ENCODE assay signal across 30 cellular contexts in the genomic region with DNA sequence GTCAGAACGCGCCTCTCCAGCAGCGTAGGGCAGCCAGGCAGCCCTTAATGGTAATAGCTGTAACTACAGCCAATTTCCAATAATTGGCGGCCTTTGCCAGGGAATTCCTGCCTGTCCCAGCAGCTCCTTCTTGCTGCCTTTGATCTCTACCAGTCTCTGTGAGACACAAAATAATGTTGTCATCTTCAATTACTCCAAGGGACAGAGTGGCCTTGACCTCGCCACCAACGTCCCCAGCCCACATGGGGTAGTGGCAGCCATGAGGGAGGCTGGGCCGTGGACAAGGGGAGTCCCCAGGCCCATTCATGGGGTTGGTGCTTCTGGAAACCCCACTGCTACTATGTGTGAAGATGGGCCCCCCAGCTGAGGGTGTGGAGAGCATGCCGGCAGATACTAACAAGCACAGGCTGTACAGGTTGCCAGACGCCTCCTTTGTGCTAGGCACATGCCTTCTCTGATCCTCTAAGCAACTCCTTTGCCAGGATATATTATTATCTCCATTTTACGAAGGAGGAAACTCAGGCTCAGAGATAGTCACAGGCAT.
"Had no signal": no experiment of that assay in that cellular context is flagged by ENCODE, and none has a peak within 500 bp of the region (broad histone marks: within the 10 kb centered on the region; RNA-seq: fewer than 3 reads in every experiment).

No MANE protein-coding gene starts in this region.

- H3K4me1 ChIP-seq: ascending aorta, SJSA1 had no signal

- H3K9me3 ChIP-seq: ascending aorta, Peyer's patch, SJSA1, SK-N-SH had no signal

- H3K4me3 ChIP-seq: ascending aorta, K562, Peyer's patch, SJSA1 had no signal

- H3K9ac ChIP-seq: SK-N-SH had no signal

- H3K36me3 ChIP-seq: ascending aorta, Peyer's patch, SJSA1 had no signal

- H3K27ac ChIP-seq: ascending aorta, Peyer's patch, SJSA1 had no signal

- ATAC-seq: activated CD8-positive, alpha-beta T cell treated with anti-CD3 and anti-CD28 coated beads for 36 hours; activated T-cell treated with anti-CD3 and anti-CD28 coated beads, Interleukin-2, amount 50 U/mL, for 72 hours; activated T-helper 17 cell treated with anti-CD3 and anti-CD28 coated beads, Interleukin-2, amount 50 U/mL, for 72 hours; K562; PC-3 had no signal

- H3K36me3 Mint-ChIP-seq: activated naive CD4-positive, alpha-beta T cell treated with anti-CD3 and anti-CD28 coated beads, Interleukin-2, amount 50 U/mL, for 24 hours; activated naive CD8-positive, alpha-beta T cell treated with anti-CD3 and anti-CD28 coated beads, Interleukin-2, amount 10 ng/mL, durations not matched to agents 7 days and 5 days had no signal

- H3K27ac Mint-ChIP-seq: activated CD4-positive, alpha-beta T cell treated with anti-CD3 and anti-CD28 coated beads, Interleukin-2, amount 10 ng/mL, durations not matched to agents 24 days and 14 days; activated CD8-positive, alpha-beta T cell treated with anti-CD3 and anti-CD28 coated beads for 36 hours; activated naive CD4-positive, alpha-beta T cell treated with anti-CD3 and anti-CD28 coated beads, Interleukin-2, amount 50 U/mL, for 24 hours; activated naive CD8-positive, alpha-beta T cell treated with anti-CD3 and anti-CD28 coated beads, Interleukin-2, amount 10 ng/mL, durations not matched to agents 7 days and 5 days; activated T-cell treated with anti-CD3 and anti-CD28 coated beads, Interleukin-2, amount 50 U/mL, for 72 hours; activated T-helper 17 cell treated with anti-CD3 and anti-CD28 coated beads, Interleukin-2, amount 50 U/mL, for 72 hours; T-helper 1 cell treated with Interleukin-12 subunit alpha and Interleukin-12 subunit beta and Interleukin-4 antibody, amounts not matched to agents 30 μg/mL and 1 μg/mL, for 36 hours; T-helper 2 cell treated with Interferon-gamma antibody and Interleukin-4, amounts not matched to agents 5 μg/mL and 100 μg/mL, for 36 hours had no signal

- H3K4me3 Mint-ChIP-seq: activated CD4-positive, alpha-beta T cell treated with anti-CD3 and anti-CD28 coated beads, Interleukin-2, amount 10 ng/mL, durations not matched to agents 24 days and 14 days; activated CD8-positive, alpha-beta T cell treated with anti-CD3 and anti-CD28 coated beads for 36 hours; activated naive CD4-positive, alpha-beta T cell treated with anti-CD3 and anti-CD28 coated beads, Interleukin-2, amount 50 U/mL, for 24 hours; activated naive CD8-positive, alpha-beta T cell treated with anti-CD3 and anti-CD28 coated beads, Interleukin-2, amount 10 ng/mL, durations not matched to agents 7 days and 5 days; activated T-cell treated with anti-CD3 and anti-CD28 coated beads, Interleukin-2, amount 50 U/mL, for 72 hours; activated T-helper 17 cell treated with anti-CD3 and anti-CD28 coated beads, Interleukin-2, amount 50 U/mL, for 72 hours; T-helper 1 cell treated with Interleukin-12 subunit alpha and Interleukin-12 subunit beta and Interleukin-4 antibody, amounts not matched to agents 30 μg/mL and 1 μg/mL, for 36 hours; T-helper 2 cell treated with Interferon-gamma antibody and Interleukin-4, amounts not matched to agents 5 μg/mL and 100 μg/mL, for 36 hours had no signal

- H3K9me3 Mint-ChIP-seq: activated CD4-positive, alpha-beta T cell treated with anti-CD3 and anti-CD28 coated beads, Interleukin-2, amount 10 ng/mL, durations not matched to agents 24 days and 14 days; activated CD8-positive, alpha-beta T cell treated with anti-CD3 and anti-CD28 coated beads for 36 hours; activated naive CD4-positive, alpha-beta T cell treated with anti-CD3 and anti-CD28 coated beads, Interleukin-2, amount 50 U/mL, for 24 hours; activated naive CD8-positive, alpha-beta T cell treated with anti-CD3 and anti-CD28 coated beads, Interleukin-2, amount 10 ng/mL, durations not matched to agents 7 days and 5 days; activated T-helper 17 cell treated with anti-CD3 and anti-CD28 coated beads, Interleukin-2, amount 50 U/mL, for 72 hours; T-helper 1 cell treated with Interleukin-12 subunit alpha and Interleukin-12 subunit beta and Interleukin-4 antibody, amounts not matched to agents 30 μg/mL and 1 μg/mL, for 36 hours; T-helper 2 cell treated with Interferon-gamma antibody and Interleukin-4, amounts not matched to agents 5 μg/mL and 100 μg/mL, for 36 hours had no signal

- H3K27me3 ChIP-seq: ascending aorta, Peyer's patch, SJSA1 had no signal

- DNase-seq: activated CD4-positive, alpha-beta T cell treated with anti-CD3 and anti-CD28 coated beads, Interleukin-2, amount 10 ng/mL, durations not matched to agents 24 days and 14 days; activated CD4-positive, alpha-beta T cell treated with anti-CD3 and anti-CD28 coated beads, Interleukin-2, amount 50 U/mL, for 4 hours; activated CD8-positive, alpha-beta T cell treated with anti-CD3 and anti-CD28 coated beads for 36 hours; activated effector memory CD4-positive, alpha-beta T cell treated with anti-CD3 and anti-CD28 coated beads, Interleukin-2, amount 50 U/mL, for 16 hours; activated naive CD4-positive, alpha-beta T cell; activated naive CD8-positive, alpha-beta T cell treated with anti-CD3 and anti-CD28 coated beads, Interleukin-2, amount 10 ng/mL, durations not matched to agents 7 days and 5 days; activated T-cell treated with anti-CD3 and anti-CD28 coated beads, Interleukin-2, amount 50 U/mL, for 1 hour; activated T-cell treated with anti-CD3 and anti-CD28 coated beads, Interleukin-2, amount 50 U/mL, for 72 hours; amygdala; central memory CD4-positive, alpha-beta T cell; NCI-H1105; NCI-H1417 treated with DMSO at 0.1 percent for 48 hours; NCI-H187 treated with DMSO at 0.1 percent for 48 hours; NCI-H2081 treated with DMSO at 0.1 percent for 48 hours; NCI-H446; NCI-H510A treated with DMSO at 0.1 percent for 48 hours; NCI-H526 treated with DMSO at 0.1 percent for 48 hours; NCI-H774; PC-3; Peyer's patch; RPMI8226; SHP77 treated with DMSO at 0.1 percent for 48 hours; SK-N-SH had no signal

- H3K4me1 Mint-ChIP-seq: activated CD4-positive, alpha-beta T cell treated with anti-CD3 and anti-CD28 coated beads, Interleukin-2, amount 10 ng/mL, durations not matched to agents 24 days and 14 days; activated naive CD4-positive, alpha-beta T cell treated with anti-CD3 and anti-CD28 coated beads, Interleukin-2, amount 50 U/mL, for 24 hours; activated naive CD8-positive, alpha-beta T cell treated with anti-CD3 and anti-CD28 coated beads, Interleukin-2, amount 10 ng/mL, durations not matched to agents 7 days and 5 days; activated T-helper 17 cell treated with anti-CD3 and anti-CD28 coated beads, Interleukin-2, amount 50 U/mL, for 72 hours had no signal
